25 cellular contexts compared by ENCODE assay signal in genomic region chr17:27438631-27439030, GRCh38.
"Had no signal": no experiment of that assay in that cellular context is flagged by ENCODE, and none has a peak within 500 bp of the region (broad histone marks: within the 10 kb centered on the region; RNA-seq: fewer than 3 reads in every experiment).

No MANE protein-coding gene starts in this region.

- H3K36me3 ChIP-seq: MG63, SJSA1 had no signal

- H3K27ac ChIP-seq: SJSA1 had no signal

- DNase-seq: activated CD4-positive, alpha-beta memory T cell treated with anti-CD3 and anti-CD28 coated beads, Interleukin-2, amount 10 ng/mL, durations not matched to agents 7 days and 5 days; activated CD4-positive, alpha-beta T cell treated with anti-CD3 and anti-CD28 coated beads for 36 hours; activated CD4-positive, alpha-beta T cell treated with anti-CD3 and anti-CD28 coated beads, Interleukin-2, amount 50 U/mL, for 1 hour; activated CD4-positive, CD25-positive, alpha-beta regulatory T cell; activated gamma-delta T cell; activated naive CD4-positive, alpha-beta T cell treated with anti-CD3 and anti-CD28 coated beads for 36 hours; activated naive CD8-positive, alpha-beta T cell treated with anti-CD3 and anti-CD28 coated beads for 36 hours; activated T-cell treated with anti-CD3 and anti-CD28 coated beads for 4 hours; activated T-cell treated with anti-CD3 and anti-CD28 coated beads, Interleukin-2, amount 50 U/mL, for 48 hours; KG1; MG63; MV-4-11; NCI-H1105; NCI-H1436; NCI-H1694 treated with DMSO at 0.1 percent for 48 hours; NCI-H2029 treated with DMSO at 0.1 percent for 48 hours; NCI-H345; NCI-H510A treated with DMSO at 0.1 percent for 48 hours; NCI-H69; NK-92 treated with Interleukin-12 subunit alpha and Interleukin-12 subunit beta, amount 100 ng/mL, for 24 hours; SHP77; SW 1271 had no signal

- H3K9me3 ChIP-seq: MG63, SJSA1 had no signal

- H3K36me3 Mint-ChIP-seq: activated naive CD8-positive, alpha-beta T cell treated with anti-CD3 and anti-CD28 coated beads for 36 hours; IgD-negative memory B cell had no signal

- H3K9me3 Mint-ChIP-seq: activated CD4-positive, alpha-beta memory T cell treated with anti-CD3 and anti-CD28 coated beads, Interleukin-2, amount 10 ng/mL, durations not matched to agents 7 days and 5 days; activated naive CD4-positive, alpha-beta T cell treated with anti-CD3 and anti-CD28 coated beads for 36 hours; activated naive CD8-positive, alpha-beta T cell treated with anti-CD3 and anti-CD28 coated beads for 36 hours; activated T-helper 17 cell treated with anti-CD3 and anti-CD28 coated beads, Interleukin-2, amount 50 U/mL, for 72 hours; IgD-negative memory B cell had no signal

- H3K4me3 ChIP-seq: MG63, SJSA1 had no signal

- H3K27me3 Mint-ChIP-seq: activated CD4-positive, alpha-beta memory T cell treated with anti-CD3 and anti-CD28 coated beads, Interleukin-2, amount 10 ng/mL, durations not matched to agents 7 days and 5 days; activated naive CD8-positive, alpha-beta T cell treated with anti-CD3 and anti-CD28 coated beads for 36 hours; IgD-negative memory B cell had no signal

- H3K27ac Mint-ChIP-seq: activated CD4-positive, alpha-beta memory T cell treated with anti-CD3 and anti-CD28 coated beads, Interleukin-2, amount 10 ng/mL, durations not matched to agents 7 days and 5 days; activated CD4-positive, alpha-beta T cell treated with anti-CD3 and anti-CD28 coated beads for 36 hours; activated naive CD4-positive, alpha-beta T cell treated with anti-CD3 and anti-CD28 coated beads for 36 hours; activated naive CD8-positive, alpha-beta T cell treated with anti-CD3 and anti-CD28 coated beads for 36 hours; activated T-helper 17 cell treated with anti-CD3 and anti-CD28 coated beads, Interleukin-2, amount 50 U/mL, for 72 hours; IgD-negative memory B cell had no signal

- H3K4me3 Mint-ChIP-seq: activated CD4-positive, alpha-beta memory T cell treated with anti-CD3 and anti-CD28 coated beads, Interleukin-2, amount 10 ng/mL, durations not matched to agents 7 days and 5 days; activated CD4-positive, alpha-beta T cell treated with anti-CD3 and anti-CD28 coated beads for 36 hours; activated naive CD4-positive, alpha-beta T cell treated with anti-CD3 and anti-CD28 coated beads for 36 hours; activated naive CD8-positive, alpha-beta T cell treated with anti-CD3 and anti-CD28 coated beads for 36 hours; activated T-helper 17 cell treated with anti-CD3 and anti-CD28 coated beads, Interleukin-2, amount 50 U/mL, for 72 hours had no signal

- H3K4me1 Mint-ChIP-seq: activated naive CD8-positive, alpha-beta T cell treated with anti-CD3 and anti-CD28 coated beads for 36 hours; activated T-helper 17 cell treated with anti-CD3 and anti-CD28 coated beads, Interleukin-2, amount 50 U/mL, for 72 hours had no signal

- H3K27me3 ChIP-seq: MG63, SJSA1 had no signal
